Comparison of ENCODE assay signal across 28 cellular contexts in genomic region chr6:72828904-72829303, GRCh38.
"Had no signal": no experiment of that assay in that cellular context is flagged by ENCODE, and none has a peak within 500 bp of the region (broad histone marks: within the 10 kb centered on the region; RNA-seq: fewer than 3 reads in every experiment).

No MANE protein-coding gene starts in this region.

- H3K36me3 ChIP-seq: stomach, suprapubic skin, thoracic aorta, thyroid gland, tibial artery, tibial nerve, transverse colon, upper lobe of left lung, upper lobe of right lung, uterus, vagina had no signal

- H3K27ac Mint-ChIP-seq: stimulated activated effector memory CD8-positive, alpha-beta T cell treated with anti-CD3 and anti-CD28 coated beads, Interleukin-12 subunit alpha, Interleukin-12 subunit beta, amount 100 ng/mL, for 72 hours; stimulated activated memory B cell treated with anti-CD40 and anti-IgM and Interleukin-4, amounts not matched to agents 10 μg/mL and 1 μg/mL and 100 μg/mL, for 72 hours; stimulated activated naive B cell treated with anti-CD40 and anti-IgM and Interleukin-4, amounts not matched to agents 10 μg/mL and 1 μg/mL and 100 μg/mL, for 72 hours; stimulated activated naive CD8-positive, alpha-beta T cell treated with anti-CD3 and anti-CD28 coated beads, Interleukin-15, amount 100 ng/mL, for 72 hours; stimulated activated naive CD8-positive, alpha-beta T cell treated with anti-CD3 and anti-CD28 coated beads, Interleukin-15, Interleukin-2, amounts not matched to agents 100 ng/mL and 50 ng/mL, for 24 hours; type B pancreatic cell had no signal

- H3K4me3 Mint-ChIP-seq: stimulated activated effector memory CD8-positive, alpha-beta T cell treated with anti-CD3 and anti-CD28 coated beads, Interleukin-12 subunit alpha, Interleukin-12 subunit beta, amount 100 ng/mL, for 72 hours; stimulated activated memory B cell treated with anti-CD40 and anti-IgM and Interleukin-4, amounts not matched to agents 10 μg/mL and 1 μg/mL and 100 μg/mL, for 72 hours; stimulated activated naive B cell treated with anti-CD40 and anti-IgM and Interleukin-4, amounts not matched to agents 10 μg/mL and 1 μg/mL and 100 μg/mL, for 72 hours; stimulated activated naive CD8-positive, alpha-beta T cell treated with anti-CD3 and anti-CD28 coated beads, Interleukin-15, amount 100 ng/mL, for 72 hours; stimulated activated naive CD8-positive, alpha-beta T cell treated with anti-CD3 and anti-CD28 coated beads, Interleukin-15, Interleukin-2, amounts not matched to agents 100 ng/mL and 50 ng/mL, for 24 hours; type B pancreatic cell had no signal

- DNase-seq: stimulated activated CD4-positive, alpha-beta T cell treated with anti-CD3 and anti-CD28 coated beads, Interleukin-2, amount 100 ng/mL, for 48 hours; stimulated activated CD4-positive, alpha-beta T cell treated with anti-CD3 and anti-CD28 coated beads, Interleukin-4, amount 100 ng/mL, for 1 hour; stimulated activated CD4-positive, alpha-beta T cell treated with anti-CD3 and anti-CD28 coated beads, Interleukin-4, amount 100 ng/mL, for 24 hours; stimulated activated CD4-positive, alpha-beta T cell treated with anti-CD3 and anti-CD28 coated beads, Interleukin-4, amount 100 ng/mL, for 4 hours; stimulated activated CD8-positive, alpha-beta memory T cell treated with anti-CD3 and anti-CD28 coated beads, Interleukin-4, amount 100 ng/mL, for 48 hours; stimulated activated naive B cell treated with anti-CD40 and anti-IgM and Interleukin-4, amounts not matched to agents 10 μg/mL and 1 μg/mL and 100 μg/mL, for 72 hours; stimulated activated naive CD4-positive, alpha-beta T cell; stimulated activated naive CD4-positive, alpha-beta T cell treated with Interleukin-2 at 50 U/mL for 16 hours; stimulated activated naive CD8-positive, alpha-beta T cell treated with anti-CD3 and anti-CD28 coated beads, Interleukin-15, amount 100 ng/mL, for 72 hours; stimulated activated naive CD8-positive, alpha-beta T cell treated with anti-CD3 and anti-CD28 coated beads, Interleukin-15, Interleukin-2, amounts not matched to agents 100 U/mL and 50 U/mL, for 24 hours; stomach; substantia nigra; testis; thyroid gland; tibial artery; transverse colon; trophoblast cell; upper lobe of left lung; upper lobe of right lung; uterus had no signal

- H3K9me3 ChIP-seq: stomach, suprapubic skin, testis, thoracic aorta, thyroid gland, tibial artery, tibial nerve, transverse colon, upper lobe of left lung, upper lobe of right lung, uterus, vagina had no signal

- H3K27me3 Mint-ChIP-seq: stimulated activated memory B cell treated with anti-CD40 and anti-IgM and Interleukin-4, amounts not matched to agents 10 μg/mL and 1 μg/mL and 100 μg/mL, for 72 hours; stimulated activated naive B cell treated with anti-CD40 and anti-IgM and Interleukin-4, amounts not matched to agents 10 μg/mL and 1 μg/mL and 100 μg/mL, for 72 hours; stimulated activated naive CD8-positive, alpha-beta T cell treated with anti-CD3 and anti-CD28 coated beads, Interleukin-15, amount 100 ng/mL, for 72 hours; stimulated activated naive CD8-positive, alpha-beta T cell treated with anti-CD3 and anti-CD28 coated beads, Interleukin-15, Interleukin-2, amounts not matched to agents 100 ng/mL and 50 ng/mL, for 24 hours; type B pancreatic cell had no signal

- H3K27ac ChIP-seq: stomach, suprapubic skin, testis, thoracic aorta, thyroid gland, tibial artery, tibial nerve, transverse colon, upper lobe of left lung, upper lobe of right lung, uterus, vagina had no signal

- H3K4me3 ChIP-seq: stomach, suprapubic skin, testis, thoracic aorta, thyroid gland, tibial artery, tibial nerve, transverse colon, upper lobe of left lung, upper lobe of right lung, uterus, vagina had no signal

- H3K4me1 ChIP-seq: stomach, suprapubic skin, testis, thyroid gland, tibial nerve, transverse colon, upper lobe of left lung, upper lobe of right lung, uterus, vagina had no signal

- H3K36me3 Mint-ChIP-seq: stimulated activated effector memory CD8-positive, alpha-beta T cell treated with anti-CD3 and anti-CD28 coated beads, Interleukin-12 subunit alpha, Interleukin-12 subunit beta, amount 100 ng/mL, for 72 hours; type B pancreatic cell had no signal

- ATAC-seq: stimulated activated effector memory CD8-positive, alpha-beta T cell treated with anti-CD3 and anti-CD28 coated beads, Interleukin-12 subunit alpha, Interleukin-12 subunit beta, amount 100 ng/mL, for 72 hours; stimulated activated memory B cell treated with anti-CD40 and anti-IgM and Interleukin-4, amounts not matched to agents 10 μg/mL and 1 μg/mL and 100 μg/mL, for 72 hours; stimulated activated naive B cell treated with anti-CD40 and anti-IgM and Interleukin-4, amounts not matched to agents 10 μg/mL and 1 μg/mL and 100 μg/mL, for 72 hours; stimulated activated naive CD8-positive, alpha-beta T cell treated with anti-CD3 and anti-CD28 coated beads, Interleukin-15, amount 100 ng/mL, for 72 hours; stimulated activated naive CD8-positive, alpha-beta T cell treated with anti-CD3 and anti-CD28 coated beads, Interleukin-15, Interleukin-2, amounts not matched to agents 100 U/mL and 50 U/mL, for 24 hours; upper lobe of right lung had no signal

- H3K27me3 ChIP-seq: stomach, suprapubic skin, testis, thyroid gland, tibial artery, tibial nerve, transverse colon, upper lobe of left lung, upper lobe of right lung, uterus, vagina had no signal
